24 cellular contexts compared by ENCODE assay signal in genomic region chr17:62887437-62887836, GRCh38.
DNase-seq lines count a peak whose midpoint lies in the region; ATAC-seq and TF ChIP-seq lines count a peak whose summit lies in the region.
"Had no signal": no experiment of that assay in that cellular context is flagged by ENCODE, and none has a peak within 500 bp of the region (broad histone marks: within the 10 kb centered on the region; RNA-seq: fewer than 3 reads in every experiment).

No MANE protein-coding gene starts in this region.

- peak overlapping the region in 1 of 2 experiments; percentile 42; a peak in 2 of 4 replicates for H3K27ac ChIP-seq in SK-N-SH (ENCODE audit: low read depth in 2 of 2, low read length in 1 of 2)
- peak overlapping the region; percentile 78 for H3K27ac ChIP-seq in PC-3 (ENCODE audit: low read length)
- H3K27ac ChIP-seq in RWPE2 (ENCODE audit: poor library complexity, severe bottlenecking): peak overlapping the region; percentile 46
- H3K27ac ChIP-seq: BLaER1 had no signal

- H3K27me3 ChIP-seq in SK-N-SH (ENCODE audit: insufficient read depth) (no peaks in the 10 kb centered on the region), PC-3 (ENCODE audit: low read length) (no peaks in the 10 kb centered on the region), RWPE2 (ENCODE audit: insufficient read depth, poor library complexity, severe bottlenecking) (no peaks in the 10 kb centered on the region)
- H3K27me3 ChIP-seq: BE2C, BLaER1 had no signal

- H3K9me3 ChIP-seq in SK-N-SH (no peaks in the 10 kb centered on the region), PC-3 (ENCODE audit: low read length) (no peaks in the 10 kb centered on the region), RWPE2 (ENCODE audit: severe bottlenecking) (no peaks in the 10 kb centered on the region)
- H3K9me3 ChIP-seq: BE2C had no signal

- TF ChIP-seq CTCF in SK-N-SH (IDR thresholded peaks at IDR 0.05) (no peak), PC-3 (conservative IDR thresholded peaks at IDR 0.05; ENCODE audit: low read depth, low read length) (no peak), RWPE2 (IDR thresholded peaks at IDR 0.05; ENCODE audit: poor library complexity, severe bottlenecking) (no peak), osteocyte (IDR thresholded peaks at IDR 0.05) (no peak)

- H3K9ac ChIP-seq in SK-N-SH: no peak overlapping the region
- peak overlapping the region; percentile 22; the same call in 1 of the 2 replicates for H3K9ac ChIP-seq in PC-3 (ENCODE audit: low read length)
- H3K9ac ChIP-seq: BLaER1 had no signal

- H3K36me3 ChIP-seq in SK-N-SH (replicated peaks in 1 of 2; ENCODE audit: control insufficient read depth in 1 of 2, insufficient read depth in 2 of 2, low read length in 1 of 2) (no peaks in the 10 kb centered on the region), PC-3 (ENCODE audit: low read depth, low read length) (no peaks in the 10 kb centered on the region), RWPE2 (ENCODE audit: low read depth) (no peaks in the 10 kb centered on the region)
- H3K36me3 ChIP-seq: BE2C, BLaER1 had no signal

- no peak overlapping the region for H3K27ac Mint-ChIP-seq in osteocyte (ENCODE audit: unreplicated experiment)
- H3K27ac Mint-ChIP-seq: CD14-positive monocyte; CD4-positive, alpha-beta memory T cell; CD4-positive, CD25-positive, alpha-beta regulatory T cell; CD8-positive, alpha-beta memory T cell had no signal

- no peak overlapping the region for H2AFZ ChIP-seq in SK-N-SH (ENCODE audit: low read depth)
- H2AFZ ChIP-seq in PC-3 (ENCODE audit: low read length): no peak overlapping the region

- WGBS in SK-N-SH (ENCODE audit: low lambda C conversion rate): 81% methylated on average over 3 of the region's 3 CpGs

- CTCF ChIA-PET in SK-N-SH (lab: Yijun Ruan, JAX): interaction anchor here (0.6 to 1.9 kb wide), 4 partner anchors 11 to 271 kb away, joined by 3 to 8 read pairs (median 4); no protein-coding TSS in a partner anchor
- CTCF ChIA-PET in PC-3 (lab: Charles Lee): no interaction called here

- H3K27me3 Mint-ChIP-seq in osteocyte (ENCODE audit: unreplicated experiment): no peaks in the 10 kb centered on the region

- peaks cover 12% of the 10 kb centered on the region for H3F3A ChIP-seq in SK-N-SH (replicated peaks; ENCODE audit: insufficient read depth)
- peaks cover 3% of the 10 kb centered on the region for H3F3A ChIP-seq in PC-3 (ENCODE audit: low read length, unreplicated experiment)

- no peak for TF ChIP-seq EP300 in SK-N-SH (IDR thresholded peaks at IDR 0.05; ENCODE audit: borderline replicate concordance in 1 of 2, low read depth in 1 of 2, low read length in 1 of 2)

- H3K4me3 Mint-ChIP-seq in osteocyte (ENCODE audit: unreplicated experiment): no peak overlapping the region
- H3K4me3 Mint-ChIP-seq: CD14-positive monocyte; CD4-positive, alpha-beta memory T cell; CD4-positive, CD25-positive, alpha-beta regulatory T cell; CD8-positive, alpha-beta memory T cell had no signal

- H3K4me2 ChIP-seq in SK-N-SH: 0 out of 2 replicates have a peak overlapping the region, but pooled peaks have one; percentile 7
- H3K4me2 ChIP-seq in PC-3 (ENCODE audit: low read length): peak overlapping the region; percentile 55
- H3K4me2 ChIP-seq: BLaER1 had no signal

- peaks cover 13% of the 10 kb centered on the region for H3K9me3 Mint-ChIP-seq in osteocyte (ENCODE audit: unreplicated experiment)

- ATAC-seq in SK-N-SH treated with all-trans-retinoic acid at 6 μM for 48 hours (no peak), PC-3 (no peak), RWPE2 (ENCODE audit: low read depth) (no peak), HG02623 (IDR thresholded peaks at IDR 0.05; ENCODE audit: unreplicated experiment) (no peak)
- ATAC-seq: GM12878 had no signal

- peaks cover 0 to 7% of the 10 kb centered on the region in 2 experiments for H3K4me1 ChIP-seq in SK-N-SH (ENCODE audit: control insufficient read depth in 1 of 2, insufficient read depth in 2 of 2, low read depth in 1 of 2, low read length in 1 of 2)
- peaks cover 28% of the 10 kb centered on the region for H3K4me1 ChIP-seq in PC-3 (ENCODE audit: insufficient read depth, low read length)
- peaks cover 27% of the 10 kb centered on the region for H3K4me1 ChIP-seq in RWPE2 (ENCODE audit: insufficient read depth, poor library complexity, severe bottlenecking)

- DNase-seq in SK-N-SH (no peak), PC-3 (no peak), RWPE2 (ENCODE audit: low spot score) (no peak), NCI-H146 (lab: John Stamatoyannopoulos, UW) (no peak), osteocyte (ENCODE audit: extremely low spot score, unreplicated experiment) (no peak)
- DNase-seq: 8988T; ACHN; BE2C; C1 segment of cervical spinal cord; CD4-positive, alpha-beta memory T cell; CD4-positive, CD25-positive, alpha-beta regulatory T cell; CD8-positive, alpha-beta memory T cell; COR-L47; DMS 273 treated with DMSO at 0.1 percent for 48 hours; DMS153; DMS79; DND-41; EL; GDM1 had no signal

- H3K79me2 ChIP-seq in SK-N-SH (ENCODE audit: insufficient read depth) (no peaks in the 10 kb centered on the region), PC-3 (ENCODE audit: low read length) (no peaks in the 10 kb centered on the region)

- H3K4me3 ChIP-seq in SK-N-SH (ENCODE audit: low read depth in 2 of 2, low read length in 1 of 2) (no peak overlapping the region), PC-3 (ENCODE audit: low read length) (no peak overlapping the region), RWPE2 (ENCODE audit: severe bottlenecking) (no peak overlapping the region)
- H3K4me3 ChIP-seq: BLaER1, GM12878 had no signal

- no peaks in the 10 kb centered on the region for H4K20me1 ChIP-seq in SK-N-SH (ENCODE audit: insufficient read depth)
- no peaks in the 10 kb centered on the region for H4K20me1 ChIP-seq in PC-3 (ENCODE audit: low read length)
- H4K20me1 ChIP-seq: BLaER1 had no signal

- TF ChIP-seq RAD21 in SK-N-SH (IDR thresholded peaks at IDR 0.05; ENCODE audit: low read length): no peak

- no peaks in the 10 kb centered on the region for H3K36me3 Mint-ChIP-seq in osteocyte (ENCODE audit: unreplicated experiment)
- H3K36me3 Mint-ChIP-seq: CD14-positive monocyte; CD4-positive, alpha-beta memory T cell; CD4-positive, CD25-positive, alpha-beta regulatory T cell had no signal

- intact Hi-C loops in PC-3 (cut with micrococcal nuclease): no loop called here

- POLR2A ChIA-PET in SK-N-SH (lab: Yijun Ruan, JAX) (no interaction called here), PC-3 (lab: Charles Lee; ENCODE audit: unreplicated experiment) (no interaction called here)

- H3K9me2 ChIP-seq in SK-N-SH (no peaks in the 10 kb centered on the region), PC-3 (replicated peaks; ENCODE audit: low read length) (no peaks in the 10 kb centered on the region)

- no TSS peak for BruUV-seq in PC-3 (replicated peaks; lab: Mats Ljungman, UMichigan)

- H3K4me1 Mint-ChIP-seq in osteocyte (ENCODE audit: unreplicated experiment): peaks cover 12% of the 10 kb centered on the region
- H3K4me1 Mint-ChIP-seq: CD4-positive, CD25-positive, alpha-beta regulatory T cell had no signal

TF ChIP-seq in SK-N-SH, 30 proteins besides CTCF, POLR2A, EP300 and RAD21 (continues in another document):
- no peak for TF ChIP-seq JUND (IDR thresholded peaks at IDR 0.05)
- TF ChIP-seq GATA2 (CRISPR knock-in tag; IDR thresholded peaks at IDR 0.05): no peak
- TF ChIP-seq CHD2 (IDR thresholded peaks at IDR 0.05; ENCODE audit: low read length, partially characterized antibody): no peak
- no peak for TF ChIP-seq FOXJ3 (CRISPR knock-in tag; IDR thresholded peaks at IDR 0.05)
- no peak for TF ChIP-seq ZBTB33 (IDR thresholded peaks at IDR 0.05; ENCODE audit: borderline replicate concordance, low read depth)
- TF ChIP-seq SMC3 (IDR thresholded peaks at IDR 0.05; ENCODE audit: low read depth, low read length): no peak
- TF ChIP-seq FOXM1 (IDR thresholded peaks at IDR 0.05; ENCODE audit: low read depth): no peak
- no peak for TF ChIP-seq EZH2phosphoT487 (IDR thresholded peaks at IDR 0.05; ENCODE audit: borderline replicate concordance, low read depth)

TF ChIP-seq in SK-N-SH treated with all-trans-retinoic acid at 6 μM for 48 hours, 23 proteins besides CTCF, POLR2A, EP300 and RAD21 (continues in another document):
- TF ChIP-seq PPARA (CRISPR knock-in tag; IDR thresholded peaks at IDR 0.05; ENCODE audit: borderline replicate concordance): no peak
- no peak for TF ChIP-seq CSDC2 (CRISPR knock-in tag; IDR thresholded peaks at IDR 0.05)
- no peak for TF ChIP-seq BACH2 (CRISPR knock-in tag; IDR thresholded peaks at IDR 0.05; ENCODE audit: borderline replicate concordance)
- TF ChIP-seq POU6F1 (CRISPR knock-in tag; IDR thresholded peaks at IDR 0.05; ENCODE audit: borderline replicate concordance, low read depth): no peak
- no peak for TF ChIP-seq ZC3H10 (CRISPR knock-in tag; IDR thresholded peaks at IDR 0.05)
- no peak for TF ChIP-seq TCF4 (CRISPR knock-in tag; IDR thresholded peaks at IDR 0.05; ENCODE audit: borderline replicate concordance)
- no peak for TF ChIP-seq ESRRG (CRISPR knock-in tag; IDR thresholded peaks at IDR 0.05)
- no peak for TF ChIP-seq CREB5 (CRISPR knock-in tag; IDR thresholded peaks at IDR 0.05; ENCODE audit: low read depth)
